In genomic region chr19:47179643-47180310, GRCh38 we compare ENCODE assay signal across 1 cellular context.
TF ChIP-seq lines count a peak whose summit lies in the region.

No MANE protein-coding gene starts in this region.

TF ChIP-seq in endothelial cell of umbilical vein, 7 proteins besides CTCF, POLR2A, EP300 and RAD21:
- TF ChIP-seq JUN (IDR thresholded peaks at IDR 0.05; ENCODE audit: borderline replicate concordance, insufficient read depth, insufficient read length, low read depth) = no peak
- TF ChIP-seq MAX (IDR thresholded peaks at IDR 0.05; ENCODE audit: insufficient read depth, insufficient read length) = no peak
- no peak for TF ChIP-seq EZH2 (IDR thresholded peaks at IDR 0.05; ENCODE audit: borderline replicate concordance, low read depth, low read length, severe bottlenecking)
- no peak for TF ChIP-seq MYC (IDR thresholded peaks at IDR 0.05; ENCODE audit: low read depth, low read length)
- no peak for TF ChIP-seq GATA2 (IDR thresholded peaks at IDR 0.05; ENCODE audit: insufficient read depth, insufficient read length, low read depth, low read length)
- no peak for TF ChIP-seq POLR2AphosphoS5 (IDR thresholded peaks at IDR 0.05; ENCODE audit: insufficient read depth, low read depth, low read length)
- no peak for TF ChIP-seq FOS (IDR thresholded peaks at IDR 0.05; ENCODE audit: borderline replicate concordance, insufficient read depth, low read length)
